19 cellular contexts compared by ENCODE assay signal in genomic region chr11:106397787-106398355, GRCh38.
DNase-seq lines count a peak whose midpoint lies in the region; ATAC-seq, FAIRE-seq and TF ChIP-seq lines count a peak whose summit lies in the region.
"Had no signal": no experiment of that assay in that cellular context is flagged by ENCODE, and none has a peak within 500 bp of the region (broad histone marks: within the 10 kb centered on the region; RNA-seq: fewer than 3 reads in every experiment).

No MANE protein-coding gene starts in this region.

- no peak for TF ChIP-seq CTCF in Panc1 (IDR thresholded peaks at IDR 0.05)
- TF ChIP-seq CTCF in H1 (IDR thresholded peaks at IDR 0.05; ENCODE audit: control extremely low read depth in 1 of 3, insufficient read depth in 1 of 3, low read depth in 1 of 3, low read length in 3 of 3), result no peak

- in situ Hi-C loops in Panc1 (cut with HindIII; ENCODE audit: low pct_unique_long_range_greater_than_20kb, low sequenced_read_pairs), result no loop called here

- H4K5ac ChIP-seq in H1 (ENCODE audit: insufficient read length, low read depth, low read length), result no peak overlapping the region

- intact Hi-C loops in Panc1 (cut with micrococcal nuclease; ENCODE audit: unreplicated experiment), result no loop called here

- H2AK5ac ChIP-seq in H1 (ENCODE audit: low read depth, low read length) (no peak overlapping the region), trophoblast cell (ENCODE audit: low read length) (no peak overlapping the region)

- H3K4ac ChIP-seq in H1 (replicated peaks; ENCODE audit: insufficient read length, low read depth, low read length) (no peak overlapping the region), trophoblast cell (ENCODE audit: low read depth, low read length) (no peak overlapping the region)

- H2BK15ac ChIP-seq in H1 (ENCODE audit: low read length), result no peak overlapping the region

- no peak for FAIRE-seq in H1 (lab: Jason Lieb, UNC)
- FAIRE-seq: GM12878, TTC549 had no signal

- H3K4me2 ChIP-seq in H1 (ENCODE audit: insufficient read depth in 1 of 2, low read depth in 2 of 2, low read length in 2 of 2), result no peak overlapping the region
- no peak overlapping the region for H3K4me2 ChIP-seq in trophoblast cell (ENCODE audit: low read length)

- CTCF ChIA-PET in Panc1 (lab: Charles Lee) (interaction anchor here (1.1 kb wide), 1 partner anchor 602 kb away, joined by 6 read pairs; no protein-coding TSS in a partner anchor), H1 (lab: Charles Lee; ENCODE audit: partially characterized antibody) (interaction anchor here (0.6 to 1.3 kb wide), 2 partner anchors 241 to 242 kb away, joined by 3 read pairs; no protein-coding TSS in a partner anchor)

- H4K91ac ChIP-seq in H1 (replicated peaks; ENCODE audit: insufficient read length, low read length) (no peak overlapping the region), trophoblast cell (ENCODE audit: low read depth, low read length) (peak overlapping the region; percentile 20)

- H3K4me3 ChIP-seq in Panc1 (ENCODE audit: low read depth in 2 of 2, low read length in 2 of 2), result peak overlapping the region in 1 of 2 experiments; percentile 23; a peak in 1 of 4 replicates
- no peak overlapping the region for H3K4me3 ChIP-seq in H1 (ENCODE audit: extremely low read depth in 1 of 4, insufficient read depth in 2 of 4, low read depth in 3 of 4, low read length in 4 of 4)
- H3K4me3 ChIP-seq in trophoblast cell (ENCODE audit: low read depth, low read length), result no peak overlapping the region
- H3K4me3 ChIP-seq: ascending aorta, coronary artery, GM12878 had no signal

- peak overlapping the region; percentile 74 for H3K27ac ChIP-seq in Panc1 (ENCODE audit: low read length)
- no peak overlapping the region for H3K27ac ChIP-seq in H1 (ENCODE audit: low read depth, low read length)
- H3K27ac ChIP-seq in trophoblast cell (ENCODE audit: low read depth, low read length), result peak overlapping the region; percentile 48
- H3K27ac ChIP-seq: ascending aorta had no signal

- no peaks in the 10 kb centered on the region for H4K20me1 ChIP-seq in H1 (replicated peaks in 1 of 2; ENCODE audit: control insufficient read depth in 1 of 2, insufficient read depth in 2 of 2, low read length in 2 of 2)

- no peaks in the 10 kb centered on the region for H3K27me3 ChIP-seq in Panc1 (ENCODE audit: control insufficient read depth, insufficient read depth, low read length)
- no peaks in the 10 kb centered on the region for H3K27me3 ChIP-seq in H1 (replicated peaks in 1 of 4; ENCODE audit: control insufficient read depth in 3 of 4, extremely low read depth in 1 of 4, insufficient read depth in 3 of 4, low read length in 3 of 4)
- no peaks in the 10 kb centered on the region for H3K27me3 ChIP-seq in trophoblast cell (ENCODE audit: insufficient read depth, low read length)
- H3K27me3 ChIP-seq: ascending aorta had no signal

- no peak overlapping the region for H4K12ac ChIP-seq in trophoblast cell (ENCODE audit: low read depth, low read length)

- H2BK5ac ChIP-seq in H1 (ENCODE audit: low read depth, low read length), result no peak overlapping the region
- no peak overlapping the region for H2BK5ac ChIP-seq in trophoblast cell (ENCODE audit: low read depth, low read length, poor library complexity)

- no peaks in the 10 kb centered on the region for H3K36me3 ChIP-seq in Panc1 (ENCODE audit: control insufficient read depth, insufficient read depth, low read length)
- H3K36me3 ChIP-seq in H1 (ENCODE audit: control insufficient read depth in 2 of 4, insufficient read depth in 4 of 4, low read length in 3 of 4), result no peaks in the 10 kb centered on the region
- H3K36me3 ChIP-seq in trophoblast cell (ENCODE audit: control insufficient read depth in 1 of 2, insufficient read depth in 2 of 2, low read length in 2 of 2), result peaks cover 0 to 4% of the 10 kb centered on the region in 2 experiments
- H3K36me3 ChIP-seq: ascending aorta had no signal

- H3K23ac ChIP-seq in H1 (ENCODE audit: insufficient read length), result no peak overlapping the region
- H3K23ac ChIP-seq in trophoblast cell (ENCODE audit: low read length), result no peak overlapping the region

- no TSS peak for BruUV-seq in Panc1 (replicated peaks; lab: Mats Ljungman, UMichigan)

- H3K18ac ChIP-seq in H1 (ENCODE audit: extremely low read depth, low read length), result no peak overlapping the region
- no peak overlapping the region for H3K18ac ChIP-seq in trophoblast cell (ENCODE audit: low read length)

- H3K79me1 ChIP-seq in H1 (ENCODE audit: low read depth, low read length) (no peaks in the 10 kb centered on the region), trophoblast cell (ENCODE audit: low read length) (peaks cover 3% of the 10 kb centered on the region)

- peaks cover 22% of the 10 kb centered on the region; the same call in 1 of the 2 replicates for H3K9me3 ChIP-seq in Panc1 (ENCODE audit: control insufficient read depth, insufficient read depth, low read depth, low read length)
- H3K9me3 ChIP-seq in H1 (ENCODE audit: insufficient read depth in 2 of 2, low read depth in 1 of 2, low read length in 1 of 2), result no peaks in the 10 kb centered on the region
- H3K9me3 ChIP-seq in trophoblast cell (ENCODE audit: insufficient read depth, low read depth, low read length), result peaks cover 4% of the 10 kb centered on the region
- H3K9me3 ChIP-seq: ascending aorta had no signal

- 85% methylated on average over 9 of the region's 9 CpGs; no CpG with 5 or more reads in 1 of the 2 experiments for WGBS in H1 (ENCODE audit: extremely low coverage in 1 of 2, insufficient coverage in 1 of 2, insufficient read length in 1 of 2, insufficient replicate concordance in 2 of 2, low coverage in 1 of 2, low lambda C conversion rate in 2 of 2, missing lambda C conversion rate in 1 of 2), 2 experiments
- no CpG with 5 or more reads among the region's 9 CpGs for WGBS in trophoblast cell (ENCODE audit: extremely low coverage, insufficient coverage, insufficient read length)

- POLR2A ChIA-PET in Panc1 (lab: Charles Lee), result no interaction called here
- POLR2A ChIA-PET in H1 (lab: Charles Lee; ENCODE audit: partially characterized antibody), result no interaction called here

- 0 out of 2 replicates have a peak overlapping the region, but pooled peaks have one; percentile 39 for H2BK12ac ChIP-seq in H1 (ENCODE audit: low read depth, low read length)
- no peak overlapping the region for H2BK12ac ChIP-seq in trophoblast cell (ENCODE audit: low read length)

- no peaks in the 10 kb centered on the region for H3K79me2 ChIP-seq in H1 (ENCODE audit: control insufficient read depth in 1 of 2, insufficient read depth in 2 of 2, low read length in 2 of 2)
- H3K79me2 ChIP-seq in trophoblast cell (ENCODE audit: control insufficient read depth, insufficient read depth, low read length, poor library complexity), result no peaks in the 10 kb centered on the region

- DNase-seq in Daoy (ENCODE audit: low read depth) (peak; percentile 4), Panc1 (ENCODE audit: low read depth, low spot score) (peak; percentile 12), H1 (ENCODE audit: low read depth in 1 of 2, low spot score in 2 of 2) (no peak), trophoblast cell (no peak), MV-4-11 (lab: John Stamatoyannopoulos, UW) (no peak), NCI-H1105 treated with DMSO at 0.1 percent for 48 hours (lab: John Stamatoyannopoulos, UW) (no peak)
- DNase-seq: activated CD4-positive, alpha-beta T cell treated with anti-CD3 and anti-CD28 coated beads, Interleukin-2, amount 10 ng/mL, durations not matched to agents 7 days and 5 days; activated CD8-positive, alpha-beta memory T cell treated with anti-CD3 and anti-CD28 coated beads, Interleukin-2, amount 50 U/mL, for 48 hours; activated gamma-delta T cell treated with Interleukin-2 at 50 U/mL for 16 hours; midbrain; NCI-H1436; NCI-H2227 treated with DMSO at 0.1 percent for 48 hours; stimulated activated naive B cell treated with anti-CD40 and anti-IgM and Interleukin-4, amounts not matched to agents 10 μg/mL and 1 μg/mL and 100 μg/mL, for 72 hours had no signal

- no peak overlapping the region for H3K56ac ChIP-seq in H1 (replicated peaks; ENCODE audit: insufficient read length, low read depth, low read length)

- H3K4me1 ChIP-seq in Panc1 (ENCODE audit: control insufficient read depth, insufficient read depth, low read length) (peaks cover 5% of the 10 kb centered on the region), H1 (replicated peaks in 1 of 4; ENCODE audit: control insufficient read depth in 3 of 4, insufficient read depth in 4 of 4, low read length in 3 of 4) (peaks cover 0 to 5% (median 0%) of the 10 kb centered on the region in 4 experiments; a peak in 1 of 7 replicates), trophoblast cell (ENCODE audit: control insufficient read depth in 1 of 2, insufficient read depth in 2 of 2, low read length in 2 of 2) (peaks cover 3 to 11% of the 10 kb centered on the region in 2 experiments)
- H3K4me1 ChIP-seq: ascending aorta had no signal

- no peak overlapping the region for H3K14ac ChIP-seq in H1 (ENCODE audit: insufficient read length)
- peak overlapping the region; percentile 29 for H3K14ac ChIP-seq in trophoblast cell (ENCODE audit: low read length)

- H4K8ac ChIP-seq in H1 (ENCODE audit: extremely low read depth, insufficient read depth, low read length) (no peak overlapping the region), trophoblast cell (ENCODE audit: low read depth, low read length) (peak overlapping the region; percentile 8)

- ATAC-seq in Panc1, result no peak
- ATAC-seq in HG02759 (IDR thresholded peaks at IDR 0.05; ENCODE audit: unreplicated experiment), result no peak
- ATAC-seq in HG02798 (IDR thresholded peaks at IDR 0.05; ENCODE audit: poor library complexity, unreplicated experiment), result no peak
- ATAC-seq: GM12878; stimulated activated naive B cell treated with anti-CD40 and anti-IgM and Interleukin-4, amounts not matched to agents 10 μg/mL and 1 μg/mL and 100 μg/mL, for 72 hours had no signal

- H2BK120ac ChIP-seq in H1 (replicated peaks; ENCODE audit: low read depth, low read length) (no peak overlapping the region), trophoblast cell (ENCODE audit: insufficient read depth, low read length, poor library complexity) (no peak overlapping the region)

- no peak for TF ChIP-seq POLR2A in H1 (IDR thresholded peaks at IDR 0.05; ENCODE audit: control extremely low read depth in 1 of 2, low read depth in 2 of 2, low read length in 2 of 2)

- H2BK20ac ChIP-seq in H1 (ENCODE audit: low read length), result no peak overlapping the region

- TF ChIP-seq RAD21 in H1 (IDR thresholded peaks at IDR 0.05 in 1 of 2, conservative IDR thresholded peaks at IDR 0.05 in 1 of 2; ENCODE audit: low read depth in 2 of 2, low read length in 2 of 2), result no peak

- H2AFZ ChIP-seq in H1 (ENCODE audit: low read length) (no peak overlapping the region), trophoblast cell (ENCODE audit: insufficient read depth, low read length, poor library complexity) (no peak overlapping the region)

- no peaks in the 10 kb centered on the region for H3K23me2 ChIP-seq in H1 (ENCODE audit: low read depth, low read length)

- TF ChIP-seq EP300 in H1 (IDR thresholded peaks at IDR 0.05; ENCODE audit: borderline replicate concordance in 1 of 2, low read depth in 2 of 2, low read length in 2 of 2), result no peak

- H3K9ac ChIP-seq in H1 (replicated peaks in 1 of 4; ENCODE audit: extremely low read depth in 1 of 4, low read depth in 3 of 4, low read length in 3 of 4), result no peak overlapping the region
- no peak overlapping the region for H3K9ac ChIP-seq in trophoblast cell (ENCODE audit: low read length)

TF ChIP-seq in H1, 55 proteins besides CTCF, POLR2A, EP300 and RAD21 (continues in another document):
- no peak for TF ChIP-seq TCF12 (IDR thresholded peaks at IDR 0.05; ENCODE audit: low read depth, low read length)

Comparison
In these comparisons a context has a peak if more than half of its experiments do, and no peak if none do; other contexts are left out.
1. DNase-seq: peak in Daoy (single experiment) and Panc1 (single experiment); none in H1 (0 of 2), trophoblast cell (0 of 2), MV-4-11 (single experiment) and NCI-H1105 treated with DMSO at 0.1 percent for 48 hours (single experiment).